Comparison of ENCODE assay signal across 30 cellular contexts in the genomic region with DNA sequence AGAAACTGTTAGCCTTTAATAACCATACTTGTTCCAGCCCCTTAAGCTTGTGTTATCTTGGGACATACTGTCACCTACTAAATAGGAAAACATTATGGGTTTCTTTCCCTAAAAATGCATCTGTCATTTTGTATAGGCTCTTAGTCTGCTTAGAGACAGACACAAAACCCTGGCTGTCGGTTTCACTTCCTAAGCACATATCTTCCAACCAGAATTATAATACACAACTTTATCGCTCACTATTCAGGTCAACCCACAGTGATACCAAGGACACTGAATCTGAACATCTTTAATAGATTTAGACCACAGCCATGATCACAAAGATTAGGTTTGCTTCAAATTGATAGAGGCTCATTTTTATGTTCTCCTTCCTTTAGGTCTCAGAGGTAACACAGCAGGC.
"Had no signal": no experiment of that assay in that cellular context is flagged by ENCODE, and none has a peak within 500 bp of the region (broad histone marks: within the 10 kb centered on the region; RNA-seq: fewer than 3 reads in every experiment).

No MANE protein-coding gene starts in this region.

- H3K36me3 ChIP-seq: neutrophil, ovary, right lobe of liver, sigmoid colon, stomach, thoracic aorta, thyroid gland, tibial nerve, upper lobe of left lung, vagina had no signal

- H3K27ac ChIP-seq: neutrophil, ovary, parathyroid adenoma, psoas muscle, right lobe of liver, sigmoid colon, stomach, thoracic aorta, thyroid gland, tibial nerve, upper lobe of left lung, vagina had no signal

- DNase-seq: nephron progenitor cell; nucleus accumbens; ovary; posterior cingulate gyrus; psoas muscle; right cardiac atrium; right lobe of liver; sigmoid colon; small intestine; stimulated activated CD4-positive, alpha-beta T cell treated with anti-CD3 and anti-CD28 coated beads, Interleukin-15, amount 100 ng/mL, for 24 hours; stimulated activated CD4-positive, alpha-beta T cell treated with anti-CD3 and anti-CD28 coated beads, Interleukin-2, amount 100 ng/mL, for 24 hours; stimulated activated CD4-positive, alpha-beta T cell treated with anti-CD3 and anti-CD28 coated beads, Interleukin-2, amount 100 ng/mL, for 48 hours; stimulated activated CD4-positive, alpha-beta T cell treated with anti-CD3 and anti-CD28 coated beads, Interleukin-4, amount 100 ng/mL, for 24 hours; stimulated activated naive B cell treated with anti-CD40 and anti-IgM and Interleukin-4, amounts not matched to agents 10 μg/mL and 1 μg/mL and 100 μg/mL, for 72 hours; stimulated activated naive CD4-positive, alpha-beta T cell treated with Interleukin-2 at 50 U/mL for 16 hours; stomach; thyroid gland; trophoblast cell; upper lobe of left lung had no signal

- H3K27me3 ChIP-seq: neutrophil, ovary, right lobe of liver, sigmoid colon, stomach, thyroid gland, tibial nerve, upper lobe of left lung, vagina had no signal

- FAIRE-seq: small intestine, urothelium cell line had no signal

- H3K4me3 ChIP-seq: ovary, psoas muscle, right lobe of liver, sigmoid colon, stomach, thoracic aorta, thyroid gland, tibial nerve, upper lobe of left lung, vagina had no signal

- H3K36me3 Mint-ChIP-seq: natural killer cell treated with Interleukin-12 subunit alpha and Interleukin-12 subunit beta and Interleukin-15 and Interleukin-18, amount 100 ng/mL, for 72 hours; stimulated activated effector memory CD8-positive, alpha-beta T cell treated with anti-CD3 and anti-CD28 coated beads, Interleukin-12 subunit alpha, Interleukin-12 subunit beta, amount 100 ng/mL, for 72 hours; stimulated activated naive B cell treated with anti-CD40 and anti-IgM and Interleukin-4, amounts not matched to agents 10 μg/mL and 1 μg/mL and 100 μg/mL, for 72 hours had no signal

- ATAC-seq: natural killer cell treated with Interleukin-12 subunit alpha and Interleukin-12 subunit beta and Interleukin-15 and Interleukin-18, amount 100 ng/mL, for 72 hours; psoas muscle; right cardiac atrium; right lobe of liver; stimulated activated effector memory CD8-positive, alpha-beta T cell treated with anti-CD3 and anti-CD28 coated beads, Interleukin-12 subunit alpha, Interleukin-12 subunit beta, amount 100 ng/mL, for 72 hours had no signal

- H3K9me3 ChIP-seq: neutrophil, ovary, psoas muscle, right lobe of liver, sigmoid colon, thoracic aorta, thyroid gland, upper lobe of left lung, vagina had no signal

- H3K27ac Mint-ChIP-seq: natural killer cell treated with Interleukin-12 subunit alpha and Interleukin-12 subunit beta and Interleukin-15 and Interleukin-18, amount 100 ng/mL, for 72 hours; nephron progenitor cell; progenitor cell of endocrine pancreas; stimulated activated effector memory CD8-positive, alpha-beta T cell treated with anti-CD3 and anti-CD28 coated beads, Interleukin-12 subunit alpha, Interleukin-12 subunit beta, amount 100 ng/mL, for 72 hours; stimulated activated naive B cell treated with anti-CD40 and anti-IgM and Interleukin-4, amounts not matched to agents 10 μg/mL and 1 μg/mL and 100 μg/mL, for 72 hours; stimulated activated naive CD8-positive, alpha-beta T cell treated with anti-CD3 and anti-CD28 coated beads, Interleukin-15, Interleukin-2, amounts not matched to agents 100 ng/mL and 50 ng/mL, for 24 hours had no signal

- H3K27me3 Mint-ChIP-seq: natural killer cell treated with Interleukin-12 subunit alpha and Interleukin-12 subunit beta and Interleukin-15 and Interleukin-18, amount 100 ng/mL, for 72 hours; progenitor cell of endocrine pancreas; stimulated activated naive B cell treated with anti-CD40 and anti-IgM and Interleukin-4, amounts not matched to agents 10 μg/mL and 1 μg/mL and 100 μg/mL, for 72 hours; stimulated activated naive CD8-positive, alpha-beta T cell treated with anti-CD3 and anti-CD28 coated beads, Interleukin-15, Interleukin-2, amounts not matched to agents 100 ng/mL and 50 ng/mL, for 24 hours had no signal

- H3K4me1 ChIP-seq: parathyroid adenoma, psoas muscle, right lobe of liver, sigmoid colon, stomach, thyroid gland, tibial nerve, upper lobe of left lung, vagina had no signal

- H3K79me2 ChIP-seq: parathyroid adenoma had no signal

- H3K4me3 Mint-ChIP-seq: natural killer cell treated with Interleukin-12 subunit alpha and Interleukin-12 subunit beta and Interleukin-15 and Interleukin-18, amount 100 ng/mL, for 72 hours; nephron progenitor cell; neural crest cell; stimulated activated effector memory CD8-positive, alpha-beta T cell treated with anti-CD3 and anti-CD28 coated beads, Interleukin-12 subunit alpha, Interleukin-12 subunit beta, amount 100 ng/mL, for 72 hours; stimulated activated naive B cell treated with anti-CD40 and anti-IgM and Interleukin-4, amounts not matched to agents 10 μg/mL and 1 μg/mL and 100 μg/mL, for 72 hours; stimulated activated naive CD8-positive, alpha-beta T cell treated with anti-CD3 and anti-CD28 coated beads, Interleukin-15, Interleukin-2, amounts not matched to agents 100 ng/mL and 50 ng/mL, for 24 hours had no signal

- H3K9me3 Mint-ChIP-seq: natural killer cell treated with Interleukin-12 subunit alpha and Interleukin-12 subunit beta and Interleukin-15 and Interleukin-18, amount 100 ng/mL, for 72 hours; neural crest cell; stimulated activated naive B cell treated with anti-CD40 and anti-IgM and Interleukin-4, amounts not matched to agents 10 μg/mL and 1 μg/mL and 100 μg/mL, for 72 hours; stimulated activated naive CD8-positive, alpha-beta T cell treated with anti-CD3 and anti-CD28 coated beads, Interleukin-15, Interleukin-2, amounts not matched to agents 100 ng/mL and 50 ng/mL, for 24 hours had no signal

- H3K4me1 Mint-ChIP-seq: nephron progenitor cell; neural crest cell; stimulated activated effector memory CD8-positive, alpha-beta T cell treated with anti-CD3 and anti-CD28 coated beads, Interleukin-12 subunit alpha, Interleukin-12 subunit beta, amount 100 ng/mL, for 72 hours had no signal

- H2AFZ ChIP-seq: parathyroid adenoma had no signal

- H3K9ac ChIP-seq: parathyroid adenoma had no signal
